Comparison of ENCODE assay signal across 18 cellular contexts in genomic region chr1:225523214-225523613, GRCh38.
DNase-seq lines count a peak whose midpoint lies in the region; ATAC-seq, FAIRE-seq and TF ChIP-seq lines count a peak whose summit lies in the region.
"Had no signal": no experiment of that assay in that cellular context is flagged by ENCODE, and none has a peak within 500 bp of the region (broad histone marks: within the 10 kb centered on the region; RNA-seq: fewer than 3 reads in every experiment).

No MANE protein-coding gene starts in this region.

- H3K27ac ChIP-seq in A549 (no peak overlapping the region), HUES64 (ENCODE audit: low read depth, low read length) (peak overlapping the region; percentile 5), colonic mucosa (peak overlapping the region; percentile 25)
- H3K27ac ChIP-seq: BLaER1 treated with 17β-estradiol and CSF1 and Interleukin-3, amounts not matched to agents 10 nM and 100 nM; RWPE1 had no signal

- no peak for TF ChIP-seq POLR2A in A549 (IDR thresholded peaks at IDR 0.05; ENCODE audit: low read length)

- H3K4me3 ChIP-seq in A549: no peak overlapping the region
- H3K4me3 ChIP-seq in HUES64 (ENCODE audit: low read length): no peak overlapping the region
- no peak overlapping the region for H3K4me3 ChIP-seq in colonic mucosa
- H3K4me3 ChIP-seq: BLaER1 treated with 17β-estradiol and CSF1 and Interleukin-3, amounts not matched to agents 10 nM and 100 nM had no signal

- peak overlapping the region; percentile 14 for H3K27ac Mint-ChIP-seq in nephron progenitor cell
- no peak overlapping the region for H3K27ac Mint-ChIP-seq in effector memory CD8-positive, alpha-beta T cell
- H3K27ac Mint-ChIP-seq: CD8-positive, alpha-beta memory T cell had no signal

- H3K27me3 Mint-ChIP-seq in nephron progenitor cell (ENCODE audit: low read depth, poor library complexity): no peaks in the 10 kb centered on the region
- peaks cover 17 to 28% of the 10 kb centered on the region in 2 donors for H3K27me3 Mint-ChIP-seq in effector memory CD8-positive, alpha-beta T cell

- no peak overlapping the region for H3K4me3 Mint-ChIP-seq in nephron progenitor cell
- no peak overlapping the region for H3K4me3 Mint-ChIP-seq in effector memory CD8-positive, alpha-beta T cell
- H3K4me3 Mint-ChIP-seq: CD8-positive, alpha-beta memory T cell had no signal

- no peak for ATAC-seq in A549
- ATAC-seq in HG02885 (IDR thresholded peaks at IDR 0.05; ENCODE audit: poor library complexity, unreplicated experiment): no peak
- ATAC-seq in effector memory CD8-positive, alpha-beta T cell (replicated peaks): no peak

- DNase-seq in A549 (ENCODE audit: low read depth in 1 of 2, low spot score in 1 of 2) (no peak), colonic mucosa (no peak), nephron progenitor cell (no peak), NCI-H69 (lab: John Stamatoyannopoulos, UW) (no peak), cortex of kidney (lab: John Stamatoyannopoulos, UW) (no peak)
- no peak for DNase-seq in effector memory CD8-positive, alpha-beta T cell
- DNase-seq: CD8-positive, alpha-beta memory T cell; KBM-7; NCI-H1436; NCI-H2029; NCI-H2171; NCI-H446 treated with DMSO at 0.1 percent for 48 hours; NCI-H748 treated with DMSO at 0.1 percent for 48 hours had no signal

- H3K9ac ChIP-seq in HUES64 (ENCODE audit: low read depth, low read length) (no peak overlapping the region), colonic mucosa (ENCODE audit: low read depth in 2 of 2, low read length in 2 of 2) (no peak overlapping the region)
- H3K9ac ChIP-seq: BLaER1 treated with 17β-estradiol and CSF1 and Interleukin-3, amounts not matched to agents 10 nM and 100 nM had no signal

- no peaks in the 10 kb centered on the region for H3K27me3 ChIP-seq in HUES64 (ENCODE audit: insufficient read depth, low read length)
- no peaks in the 10 kb centered on the region for H3K27me3 ChIP-seq in colonic mucosa
- H3K27me3 ChIP-seq: BLaER1 treated with 17β-estradiol and CSF1 and Interleukin-3, amounts not matched to agents 10 nM and 100 nM had no signal

- TF ChIP-seq RAD21 in A549 (conservative IDR thresholded peaks at IDR 0.05 in 1 of 2, IDR thresholded peaks at IDR 0.05 in 1 of 2): no peak

- FAIRE-seq in A549 (lab: Jason Lieb, UNC): peak; percentile 18
- FAIRE-seq: H1 had no signal

- peaks cover 4% of the 10 kb centered on the region for H3K9me3 Mint-ChIP-seq in nephron progenitor cell
- no peaks in the 10 kb centered on the region for H3K9me3 Mint-ChIP-seq in effector memory CD8-positive, alpha-beta T cell
- H3K9me3 Mint-ChIP-seq: CD8-positive, alpha-beta memory T cell had no signal

- no peak for TF ChIP-seq EP300 in A549 (IDR thresholded peaks at IDR 0.05)

- no peaks in the 10 kb centered on the region for H3K9me3 ChIP-seq in A549
- no peaks in the 10 kb centered on the region for H3K9me3 ChIP-seq in HUES64 (ENCODE audit: insufficient read depth, low read depth, low read length)
- H3K9me3 ChIP-seq in colonic mucosa: no peaks in the 10 kb centered on the region
- H3K9me3 ChIP-seq: BLaER1 treated with 17β-estradiol and CSF1 and Interleukin-3, amounts not matched to agents 10 nM and 100 nM had no signal

- CTCF ChIA-PET in A549 (lab: Yijun Ruan, JAX): interaction anchor here (1.0 to 3.0 kb wide), 7 partner anchors 11 to 322 kb away, joined by 3 to 10 read pairs (median 3); partner anchors contain the start of gene SRP9

- H3K36me3 ChIP-seq in HUES64 (ENCODE audit: insufficient read depth, low read length): peaks cover 29% of the 10 kb centered on the region
- H3K36me3 ChIP-seq in colonic mucosa: no peaks in the 10 kb centered on the region

- H3K36me3 Mint-ChIP-seq in nephron progenitor cell (ENCODE audit: low read depth): peaks cover 50% of the 10 kb centered on the region
- no peaks in the 10 kb centered on the region for H3K36me3 Mint-ChIP-seq in effector memory CD8-positive, alpha-beta T cell (ENCODE audit: insufficient read depth)
- H3K36me3 Mint-ChIP-seq: CD8-positive, alpha-beta memory T cell had no signal

- H3K4me1 ChIP-seq in A549: peaks cover 38% of the 10 kb centered on the region
- peaks cover 44% of the 10 kb centered on the region for H3K4me1 ChIP-seq in HUES64 (ENCODE audit: insufficient read depth, low read length)
- no peaks in the 10 kb centered on the region for H3K4me1 ChIP-seq in colonic mucosa
- H3K4me1 ChIP-seq: BLaER1 treated with 17β-estradiol and CSF1 and Interleukin-3, amounts not matched to agents 10 nM and 100 nM had no signal

- H3K4me1 Mint-ChIP-seq in nephron progenitor cell: peaks cover 12% of the 10 kb centered on the region
- H3K4me1 Mint-ChIP-seq in effector memory CD8-positive, alpha-beta T cell (ENCODE audit: low read depth in 2 of 2): no peaks in the 10 kb centered on the region
- H3K4me1 Mint-ChIP-seq: CD8-positive, alpha-beta memory T cell had no signal

- no peak overlapping the region for H3K4me2 ChIP-seq in A549
- H3K4me2 ChIP-seq: BLaER1 treated with 17β-estradiol and CSF1 and Interleukin-3, amounts not matched to agents 10 nM and 100 nM had no signal

- POLR2A ChIA-PET in A549 (lab: Yijun Ruan, JAX): no interaction called here

- TF ChIP-seq CTCF in A549 (IDR thresholded peaks at IDR 0.05): no peak
- TF ChIP-seq CTCF in colonic mucosa (IDR thresholded peaks at IDR 0.05): no peak
- no peak for TF ChIP-seq CTCF in nephron progenitor cell (IDR thresholded peaks at IDR 0.05)

- intact Hi-C loops in colonic mucosa (cut with DNase I): no loop called here

TF ChIP-seq in A549, 52 proteins besides CTCF, POLR2A, EP300 and RAD21:
- TF ChIP-seq FOSL2 (IDR thresholded peaks at IDR 0.05) (no peak), FOSL2 (CRISPR knock-in tag; IDR thresholded peaks at IDR 0.05) (no peak), POLR2AphosphoS2 (conservative IDR thresholded peaks at IDR 0.05; ENCODE audit: low read length) (no peak), JUN (IDR thresholded peaks at IDR 0.05) (no peak), TFCP2L1 (CRISPR knock-in tag; IDR thresholded peaks at IDR 0.05) (no peak), FOXS1 (CRISPR knock-in tag; IDR thresholded peaks at IDR 0.05) (no peak), PHF8 (IDR thresholded peaks at IDR 0.05; ENCODE audit: borderline replicate concordance, low read depth) (no peak)

Comparison
In these comparisons a context has a peak if more than half of its experiments do, and no peak if none do; other contexts are left out.
1. H3K27ac ChIP-seq: peak in HUES64 (single experiment) and colonic mucosa (single experiment); none in A549 (0 of 2).